Comparison of ENCODE assay signal across 20 cellular contexts in genomic region chr6:101633081-101633480, GRCh38.
DNase-seq lines count a peak whose midpoint lies in the region; ATAC-seq and TF ChIP-seq lines count a peak whose summit lies in the region.
"Had no signal": no experiment of that assay in that cellular context is flagged by ENCODE, and none has a peak within 500 bp of the region (broad histone marks: within the 10 kb centered on the region; RNA-seq: fewer than 3 reads in every experiment).

No MANE protein-coding gene starts in this region.

- no peak for ATAC-seq in GM18502 (IDR thresholded peaks at IDR 0.05; ENCODE audit: poor library complexity, unreplicated experiment)

- H3K9me3 Mint-ChIP-seq in H9 = peaks cover 0 to 2% of the 10 kb centered on the region in 2 experiments; a peak in 1 of 5 replicates

- DNase-seq in G401 (ENCODE audit: low spot score) (peak; percentile 78), H9 (no peak), NCI-H446 treated with DMSO at 0.1 percent for 48 hours (lab: John Stamatoyannopoulos, UW) (peak; percentile 12), cerebellum (ENCODE audit: low spot score) (peak; percentile 31), DMS53 (lab: John Stamatoyannopoulos, UW) (no peak), NCI-H526 treated with DMSO at 0.1 percent for 48 hours (lab: John Stamatoyannopoulos, UW) (no peak)
- DNase-seq: 8988T; ACHN; BE2C; CD4-positive, alpha-beta memory T cell; CD4-positive, CD25-positive, alpha-beta regulatory T cell; CD8-positive, alpha-beta memory T cell; COR-L47; DMS79; DND-41; EL; GF-D8 had no signal

- no peak overlapping the region for H2AFZ ChIP-seq in H9 (ENCODE audit: low read length)

- no peak overlapping the region for H4K5ac ChIP-seq in H9 (ENCODE audit: insufficient read length, low read depth, low read length)

- WGBS in H9 (ENCODE audit: extremely low coverage, insufficient read length, low lambda C conversion rate) = no CpG with 5 or more reads among the region's 3 CpGs

- H3K4me1 Mint-ChIP-seq in H9 = no peaks in the 10 kb centered on the region
- H3K4me1 Mint-ChIP-seq: CD14-positive monocyte; CD4-positive, alpha-beta memory T cell; CD4-positive, CD25-positive, alpha-beta regulatory T cell; CD8-positive, alpha-beta memory T cell had no signal

- no peak overlapping the region for H2BK15ac ChIP-seq in H9 (ENCODE audit: low read depth, low read length)

- H3K27me3 Mint-ChIP-seq in H9 (ENCODE audit: low read depth) = no peaks in the 10 kb centered on the region
- H3K27me3 Mint-ChIP-seq: CD4-positive, CD25-positive, alpha-beta regulatory T cell; CD8-positive, alpha-beta memory T cell had no signal

- H3K4ac ChIP-seq in H9 (ENCODE audit: low read depth, low read length) = no peak overlapping the region

- in situ Hi-C loops in G401 (cut with HindIII; ENCODE audit: low sequenced_read_pairs) = no loop called here

- H3K14ac ChIP-seq in H9 (ENCODE audit: insufficient read depth, low read length) = no peak overlapping the region

- no peaks in the 10 kb centered on the region for H3K79me1 ChIP-seq in H9 (ENCODE audit: insufficient read depth, low read depth, low read length, poor library complexity, severe bottlenecking)

- no peak overlapping the region for H2AK5ac ChIP-seq in H9 (ENCODE audit: insufficient read length, low read length)

- no peak overlapping the region for H2BK5ac ChIP-seq in H9 (ENCODE audit: insufficient read length, low read length)

- H3K79me2 ChIP-seq in H9 (ENCODE audit: insufficient read depth, low read length) = no peaks in the 10 kb centered on the region

- H3K4me3 Mint-ChIP-seq in H9 = no peak overlapping the region
- H3K4me3 Mint-ChIP-seq: CD14-positive monocyte; CD4-positive, alpha-beta memory T cell; CD4-positive, CD25-positive, alpha-beta regulatory T cell; CD8-positive, alpha-beta memory T cell had no signal

- no peak overlapping the region for H3K27ac Mint-ChIP-seq in H9
- H3K27ac Mint-ChIP-seq: CD14-positive monocyte; CD4-positive, alpha-beta memory T cell; CD4-positive, CD25-positive, alpha-beta regulatory T cell; CD8-positive, alpha-beta memory T cell had no signal

- H3K9ac ChIP-seq in H9 (ENCODE audit: extremely low read depth, insufficient read length, low read length) = no peak overlapping the region
- H3K9ac ChIP-seq: BLaER1 had no signal

- H3K4me1 ChIP-seq in H9 (ENCODE audit: insufficient read depth, low read length) = no peaks in the 10 kb centered on the region
- H3K4me1 ChIP-seq: BLaER1 had no signal

- no peak overlapping the region for H2BK120ac ChIP-seq in H9 (ENCODE audit: low read depth, low read length, poor library complexity, severe bottlenecking)

- no peaks in the 10 kb centered on the region for H3K23me2 ChIP-seq in H9 (ENCODE audit: insufficient read length, low read depth, low read length, poor library complexity, severe bottlenecking)

- H3K4me2 ChIP-seq in H9 (ENCODE audit: insufficient read depth, insufficient read length, low read length) = no peak overlapping the region
- H3K4me2 ChIP-seq: BLaER1 had no signal

- H2BK12ac ChIP-seq in H9 (ENCODE audit: insufficient read length, low read depth, low read length) = no peak overlapping the region

- H4K20me1 ChIP-seq in H9 (ENCODE audit: control insufficient read depth, insufficient read depth, insufficient read length) = no peaks in the 10 kb centered on the region
- H4K20me1 ChIP-seq: BLaER1 had no signal

- no peaks in the 10 kb centered on the region for H3K9me3 ChIP-seq in H9 (ENCODE audit: control insufficient read depth, low read depth, low read length)
- H3K9me3 ChIP-seq: BE2C, BLaER1 had no signal

- H3K18ac ChIP-seq in H9 (ENCODE audit: insufficient read length, low read depth, low read length) = no peak overlapping the region

- H3T11ph ChIP-seq in H9 (ENCODE audit: low read length) = no peak overlapping the region

- no peak overlapping the region for H3K27ac ChIP-seq in H9 (ENCODE audit: insufficient read length, low read depth, low read length)
- H3K27ac ChIP-seq: BLaER1 had no signal

- no peak overlapping the region for H4K8ac ChIP-seq in H9 (replicated peaks; ENCODE audit: insufficient read length, low read depth, low read length)

- peaks cover 0 to 4% (median 0%) of the 10 kb centered on the region in 3 experiments; a peak in 2 of 7 replicates for H3K36me3 Mint-ChIP-seq in H9 (ENCODE audit: insufficient read depth in 1 of 3, low read depth in 3 of 3)
- H3K36me3 Mint-ChIP-seq: CD14-positive monocyte; CD4-positive, alpha-beta memory T cell; CD4-positive, CD25-positive, alpha-beta regulatory T cell; CD8-positive, alpha-beta memory T cell had no signal

- no peak for TF ChIP-seq CTCF in H9 (conservative IDR thresholded peaks at IDR 0.05)

- H2BK20ac ChIP-seq in H9 (ENCODE audit: low read depth, low read length, poor library complexity, severe bottlenecking) = no peak overlapping the region

- no peaks in the 10 kb centered on the region for H3K27me3 ChIP-seq in H9 (ENCODE audit: insufficient read depth, low read length)
- H3K27me3 ChIP-seq: BE2C, BLaER1 had no signal

- no peak overlapping the region for H4K91ac ChIP-seq in H9 (ENCODE audit: insufficient read length, low read depth, low read length)

- no peak overlapping the region for H3K56ac ChIP-seq in H9 (ENCODE audit: insufficient read length, low read depth, low read length)

- H3K23ac ChIP-seq in H9 (ENCODE audit: insufficient read length, low read depth, low read length) = peak overlapping the region; percentile 49

Comparison
In these comparisons a context has a peak if more than half of its experiments do, and no peak if none do; other contexts are left out.
1. DNase-seq: peak in G401 (single experiment), NCI-H446 treated with DMSO at 0.1 percent for 48 hours (single experiment) and cerebellum (single experiment); none in H9 (single experiment), DMS53 (single experiment) and NCI-H526 treated with DMSO at 0.1 percent for 48 hours (single experiment).